9 cellular contexts compared by ENCODE assay signal in the genomic region with DNA sequence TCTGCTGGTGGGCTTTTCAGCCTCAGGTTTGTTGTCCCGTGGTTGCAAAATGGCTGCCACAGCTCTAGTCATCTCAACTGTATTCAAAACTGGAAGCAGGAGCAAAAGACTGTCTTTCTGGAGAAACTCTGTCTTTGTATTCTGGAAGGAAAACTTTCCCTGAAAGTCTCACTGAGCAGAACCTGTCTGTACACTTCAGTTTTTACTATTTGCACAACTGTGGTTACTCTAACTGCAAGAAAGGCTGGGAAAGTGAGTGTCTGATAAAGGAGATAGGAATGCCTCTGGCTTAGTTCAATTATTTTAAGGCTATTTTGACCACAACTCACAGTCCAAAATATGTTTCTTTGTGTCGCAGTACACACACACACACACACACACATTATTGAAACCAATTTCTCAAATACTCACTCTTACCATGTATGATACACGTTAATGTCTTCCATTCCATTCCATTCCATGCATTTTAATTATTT. TPM values are rescaled to one million over a fixed set of nuclear protein-coding genes. Genes with fewer than 3 reads are reported as not detected.
DNase-seq lines count a peak whose midpoint lies in the region; ATAC-seq and TF ChIP-seq lines count a peak whose summit lies in the region.
"Had no signal": no experiment of that assay in that cellular context is flagged by ENCODE, and none has a peak within 500 bp of the region (broad histone marks: within the 10 kb centered on the region; RNA-seq: fewer than 3 reads in every experiment).

No MANE protein-coding gene starts in this region.

- H3K4me1 Mint-ChIP-seq in CD4-positive, alpha-beta memory T cell = peaks cover 14 to 47% (median 27%) of the 10 kb centered on the region in 4 donors

- H3K36me3 ChIP-seq in left lung = no peaks in the 10 kb centered on the region
- H3K36me3 ChIP-seq in thoracic aorta = no peaks in the 10 kb centered on the region
- peaks cover 4% of the 10 kb centered on the region for H3K36me3 ChIP-seq in CD4-positive, alpha-beta memory T cell (ENCODE audit: insufficient read depth, low read length)

- no peaks in the 10 kb centered on the region for H3K27me3 Mint-ChIP-seq in CD4-positive, alpha-beta memory T cell

- no peak overlapping the region for H3K4me3 Mint-ChIP-seq in CD4-positive, alpha-beta memory T cell

- ATAC-seq in left lung (peak; percentile 71), thoracic aorta (ENCODE audit: insufficient number of reproducible peaks, low FRiP score, low read depth) (peak; percentile 38), HG02759 (IDR thresholded peaks at IDR 0.05; ENCODE audit: unreplicated experiment) (no peak)

- no peaks in the 10 kb centered on the region for H3K9me3 Mint-ChIP-seq in CD4-positive, alpha-beta memory T cell

- TF ChIP-seq CTCF in left lung (IDR thresholded peaks at IDR 0.05) = no peak
- TF ChIP-seq CTCF in thoracic aorta (IDR thresholded peaks at IDR 0.05) = no peak

- peak overlapping the region in 1 of 7 donors; percentile 85 for H3K27ac Mint-ChIP-seq in CD4-positive, alpha-beta memory T cell

- peak; percentile 81 for DNase-seq in HT1080 (ENCODE audit: low read depth)
- peak; percentile 32 for DNase-seq in brain pericyte (ENCODE audit: low read depth, low spot score)
- DNase-seq in left lung = no peak
- DNase-seq in thoracic aorta (ENCODE audit: low spot score) = no peak
- DNase-seq in CD4-positive, alpha-beta memory T cell = no peak
- DNase-seq in inferior parietal cortex (ENCODE audit: extremely low spot score) = no peak
- DNase-seq in stimulated activated CD4-positive, alpha-beta T cell treated with anti-CD3 and anti-CD28 coated beads, Interleukin-12 subunit alpha, Interleukin-12 subunit beta, amount 100 ng/mL, for 4 hours = no peak
- DNase-seq: T-helper 1 cell had no signal

- no peak overlapping the region for H3K4me3 ChIP-seq in left lung
- H3K4me3 ChIP-seq in thoracic aorta = peak overlapping the region; percentile 63
- no peak overlapping the region for H3K4me3 ChIP-seq in CD4-positive, alpha-beta memory T cell (ENCODE audit: low read length in 2 of 2)

- H3K27ac ChIP-seq in left lung (peak overlapping the region; percentile 88 to 93), thoracic aorta (peak overlapping the region; percentile 88 to 96)
- no peak overlapping the region for H3K27ac ChIP-seq in CD4-positive, alpha-beta memory T cell (ENCODE audit: low read depth, low read length)

- intact Hi-C loops in left lung (cut with DNase I) = no loop called here
- intact Hi-C loops in CD4-positive, alpha-beta memory T cell (cut with micrococcal nuclease) = no loop called here

- POLR2A ChIA-PET in CD4-positive, alpha-beta memory T cell (lab: Charles Lee; ENCODE audit: partially characterized antibody) = no interaction called here

- no peaks in the 10 kb centered on the region for H3K9me3 ChIP-seq in left lung
- H3K9me3 ChIP-seq in thoracic aorta = no peaks in the 10 kb centered on the region
- no peaks in the 10 kb centered on the region for H3K9me3 ChIP-seq in CD4-positive, alpha-beta memory T cell (ENCODE audit: control insufficient read depth in 1 of 2, low read length in 2 of 2)

- H3K27me3 ChIP-seq in left lung = no peaks in the 10 kb centered on the region
- no peaks in the 10 kb centered on the region for H3K27me3 ChIP-seq in thoracic aorta (replicated peaks; ENCODE audit: insufficient read depth)
- H3K27me3 ChIP-seq in CD4-positive, alpha-beta memory T cell (ENCODE audit: insufficient read depth, low read length) = no peaks in the 10 kb centered on the region

- H3K4me1 ChIP-seq in left lung (peaks cover 37 to 78% of the 10 kb centered on the region in 2 donors), thoracic aorta (ENCODE audit: control insufficient read depth in 1 of 2, low read depth in 2 of 2) (peaks cover 31 to 51% of the 10 kb centered on the region in 2 donors)
- H3K4me1 ChIP-seq in CD4-positive, alpha-beta memory T cell (ENCODE audit: insufficient read depth, low read length) = no peaks in the 10 kb centered on the region

- CTCF ChIA-PET in CD4-positive, alpha-beta memory T cell (lab: Charles Lee; ENCODE audit: partially characterized antibody) = no interaction called here

- H3K36me3 Mint-ChIP-seq in CD4-positive, alpha-beta memory T cell = peaks cover 11 to 24% of the 10 kb centered on the region in 2 donors

RNA-seq across cellular contexts. Expression of a gene that starts 49.7 kb away (rescaled TPM):
- 28.4 and 36.2 TPM in 2 replicates for total RNA-seq in HT1080 (2014; rRNA removed; shearing (Covaris generic))
- 84.3 and 101 TPM in 2 replicates for polyA plus RNA-seq in HT1080 (2015; cell fraction: cytosol; rRNA removed)
- 108 and 118 TPM in 2 replicates for polyA plus RNA-seq in HT1080 (2015; cell fraction: nucleus; rRNA removed)
- 100 to 1,000 TPM; 195 to 263 TPM for total RNA-seq in left lung
- 100 to 1,000 TPM; 141 to 195 TPM for total RNA-seq in thoracic aorta
- not detected for total RNA-seq in CD4-positive, alpha-beta memory T cell
- polyA plus RNA-seq in CD4-positive, alpha-beta memory T cell = not detected

RNA-seq across cellular contexts. Expression of a gene that starts 54.5 kb away (rescaled TPM):
- total RNA-seq in HT1080 (2014; rRNA removed; shearing (Covaris generic)) = 0.68 and 2.3 TPM in 2 replicates
- polyA plus RNA-seq in HT1080 (2015; cell fraction: cytosol; rRNA removed) = 4.1 and 6.6 TPM in 2 replicates
- polyA plus RNA-seq in HT1080 (2015; cell fraction: nucleus; rRNA removed) = 9.0 and 9.2 TPM in 2 replicates
- total RNA-seq in left lung (10 to 100 TPM; 13.8 to 15.5 TPM), thoracic aorta (10 to 100 TPM; 10.8 to 18.4 TPM)
- total RNA-seq in CD4-positive, alpha-beta memory T cell = 10 to 100 TPM; 31.7 to 32.9 TPM
- 1 to 10 TPM in 1 of 2 donors, not detected in 1; 2.3 TPM for polyA plus RNA-seq in CD4-positive, alpha-beta memory T cell

Comparison
In these comparisons a context has a peak if more than half of its experiments do, and no peak if none do; other contexts are left out.
1. DNase-seq: peak in HT1080 (single experiment) and brain pericyte (single experiment); none in left lung (0 of 2), thoracic aorta (single experiment), CD4-positive, alpha-beta memory T cell (0 of 5), inferior parietal cortex (single experiment) and stimulated activated CD4-positive, alpha-beta T cell treated with anti-CD3 and anti-CD28 coated beads, Interleukin-12 subunit alpha, Interleukin-12 subunit beta, amount 100 ng/mL, for 4 hours (single experiment).
2. RNA of a gene that starts 49.7 kb away (total RNA-seq): 195 to 263 TPM in left lung, 141 to 195 TPM in thoracic aorta and 28.4 to 36.2 TPM in HT1080; not detected in CD4-positive, alpha-beta memory T cell; every median in the first group is over 10 times any median in the second.